16 cellular contexts compared by ENCODE assay signal in genomic region chr14:100191584-100192249, GRCh38. TPM values are rescaled to one million over a fixed set of nuclear protein-coding genes. Genes with fewer than 3 reads are reported as not detected.
DNase-seq lines count a peak whose midpoint lies in the region; ATAC-seq, FAIRE-seq and TF ChIP-seq lines count a peak whose summit lies in the region.
"Had no signal": no experiment of that assay in that cellular context is flagged by ENCODE, and none has a peak within 500 bp of the region (broad histone marks: within the 10 kb centered on the region; RNA-seq: fewer than 3 reads in every experiment).

No MANE protein-coding gene starts in this region.

- H3K9me1 ChIP-seq in keratinocyte (ENCODE audit: control insufficient read depth, extremely low read depth, insufficient read depth, low read length), result no peaks in the 10 kb centered on the region

- no peaks in the 10 kb centered on the region for H4K20me1 ChIP-seq in keratinocyte (ENCODE audit: control insufficient read depth, extremely low read depth, insufficient read depth, low read length)

- H3K4me1 ChIP-seq in keratinocyte (ENCODE audit: control insufficient read depth, extremely low read depth, insufficient read depth, low read length), result peaks cover 12% of the 10 kb centered on the region
- H3K4me1 ChIP-seq in stomach smooth muscle (ENCODE audit: control insufficient read depth, insufficient read depth, low read length), result peaks cover 13% of the 10 kb centered on the region

- H3K27me3 Mint-ChIP-seq in activated CD4-positive, alpha-beta T cell treated with anti-CD3 and anti-CD28 coated beads for 36 hours, result no peaks in the 10 kb centered on the region
- no peaks in the 10 kb centered on the region for H3K27me3 Mint-ChIP-seq in T-helper 17 cell
- H3K27me3 Mint-ChIP-seq: activated B cell treated with CpG ODN at 0.5 μM for 24 hours; activated naive CD4-positive, alpha-beta T cell treated with anti-CD3 and anti-CD28 coated beads, Interleukin-2, amount 50 U/mL, for 24 hours had no signal

- peak overlapping the region; percentile 95 for H2AFZ ChIP-seq in keratinocyte (ENCODE audit: control insufficient read depth, low read length)

- CTCF ChIA-PET in activated CD4-positive, alpha-beta T cell treated with anti-CD3 and anti-CD28 coated beads for 36 hours (lab: Charles Lee), result interaction anchor here (1.1 to 5.7 kb wide), 15 partner anchors 14 to 261 kb away, joined by 3 to 55 read pairs (median 16); partner anchors contain the start of gene EVL

- H3K9me3 ChIP-seq in T-helper 17 cell (ENCODE audit: control insufficient read depth, low read length, poor library complexity, severe bottlenecking) (no peaks in the 10 kb centered on the region), keratinocyte (ENCODE audit: control insufficient read depth, low read depth, low read length) (no peaks in the 10 kb centered on the region), stomach smooth muscle (ENCODE audit: control insufficient read depth in 2 of 2, low read length in 2 of 2) (no peaks in the 10 kb centered on the region)

- H3K27ac Mint-ChIP-seq in activated CD4-positive, alpha-beta T cell treated with anti-CD3 and anti-CD28 coated beads for 36 hours, result peak overlapping the region; percentile 78
- no peak overlapping the region for H3K27ac Mint-ChIP-seq in T-helper 17 cell

- no peaks in the 10 kb centered on the region for H3K79me2 ChIP-seq in keratinocyte (ENCODE audit: control insufficient read depth, insufficient read depth, low read length)

- H3K36me3 ChIP-seq in keratinocyte (ENCODE audit: control insufficient read depth in 2 of 2, extremely low read depth in 1 of 2, insufficient read depth in 2 of 2, low read length in 2 of 2), result no peaks in the 10 kb centered on the region
- no peaks in the 10 kb centered on the region for H3K36me3 ChIP-seq in stomach smooth muscle (ENCODE audit: control insufficient read depth in 2 of 2, insufficient read depth in 2 of 2, low read length in 2 of 2)

- TF ChIP-seq CTCF in keratinocyte (optimal IDR thresholded peaks at IDR 0.05 in 1 of 3, IDR thresholded peaks at IDR 0.05 in 1 of 3, conservative IDR thresholded peaks at IDR 0.05 in 1 of 3; ENCODE audit: extremely low read depth in 1 of 3, insufficient read depth in 2 of 3, low read length in 3 of 3), result no peak

- DNase-seq in activated CD4-positive, alpha-beta T cell treated with anti-CD3 and anti-CD28 coated beads for 36 hours, result no peak
- no peak for DNase-seq in activated CD4-positive, alpha-beta T cell treated with anti-CD3 and anti-CD28 coated beads, Interleukin-2, amount 50 U/mL, for 48 hours
- DNase-seq in T-helper 17 cell (no peak), keratinocyte (ENCODE audit: low read depth, low spot score) (no peak), substantia nigra (lab: John Stamatoyannopoulos, UW) (no peak), NCI-H446 (lab: John Stamatoyannopoulos, UW) (no peak)
- DNase-seq: activated B cell treated with CpG ODN at 0.5 μM for 24 hours; DMS153; effector CD4-positive, alpha-beta T cell; hippocampal formation; midbrain had no signal

- H3K4me3 ChIP-seq in keratinocyte (ENCODE audit: control insufficient read depth in 2 of 3, extremely low read depth in 1 of 3, insufficient read depth in 2 of 3, low read depth in 1 of 3, low read length in 3 of 3), result no peak overlapping the region
- no peak overlapping the region for H3K4me3 ChIP-seq in stomach smooth muscle (ENCODE audit: low read length in 2 of 2)

- peak overlapping the region; percentile 70 for H3K4me3 Mint-ChIP-seq in activated CD4-positive, alpha-beta T cell treated with anti-CD3 and anti-CD28 coated beads for 36 hours
- H3K4me3 Mint-ChIP-seq in T-helper 17 cell, result peak overlapping the region; percentile 36

- FAIRE-seq in keratinocyte (lab: Jason Lieb, UNC), result no peak
- FAIRE-seq: A204.1 had no signal

- no peak for ATAC-seq in activated CD4-positive, alpha-beta T cell treated with anti-CD3 and anti-CD28 coated beads for 36 hours
- ATAC-seq in T-helper 17 cell (no peak), GM19455 (IDR thresholded peaks at IDR 0.05; ENCODE audit: unreplicated experiment) (no peak)

- peak overlapping the region; percentile 87 for H3K4me2 ChIP-seq in keratinocyte (ENCODE audit: control insufficient read depth, extremely low read depth, insufficient read depth, low read depth, low read length)

- H3K4me1 Mint-ChIP-seq in activated CD4-positive, alpha-beta T cell treated with anti-CD3 and anti-CD28 coated beads for 36 hours, result peaks cover 13% of the 10 kb centered on the region
- H3K4me1 Mint-ChIP-seq in T-helper 17 cell, result peaks cover 11% of the 10 kb centered on the region

- dilution Hi-C loops in keratinocyte (cut with MboI; ENCODE audit: extremely low pct_ligation_motif_present, low sequenced_read_pairs), result no loop called here

- H3K36me3 Mint-ChIP-seq in activated CD4-positive, alpha-beta T cell treated with anti-CD3 and anti-CD28 coated beads for 36 hours (ENCODE audit: low read depth), result no peaks in the 10 kb centered on the region
- no peaks in the 10 kb centered on the region for H3K36me3 Mint-ChIP-seq in T-helper 17 cell (ENCODE audit: low read depth)
- H3K36me3 Mint-ChIP-seq: activated naive CD4-positive, alpha-beta T cell treated with anti-CD3 and anti-CD28 coated beads, Interleukin-2, amount 50 U/mL, for 24 hours had no signal

- H3K9ac ChIP-seq in keratinocyte (ENCODE audit: control insufficient read depth, extremely low read depth, insufficient read depth, low read length) (peak overlapping the region; percentile 82), stomach smooth muscle (ENCODE audit: low read length in 2 of 2) (peak overlapping the region; percentile 91 to 93)

- H3K27ac ChIP-seq in keratinocyte (ENCODE audit: control insufficient read depth, insufficient read depth, low read length) (no peak overlapping the region), stomach smooth muscle (ENCODE audit: low read length) (no peak overlapping the region), substantia nigra (ENCODE audit: low read depth, low read length, poor library complexity, severe bottlenecking) (no peak overlapping the region)

- intact Hi-C loops in activated CD4-positive, alpha-beta T cell treated with anti-CD3 and anti-CD28 coated beads for 36 hours (cut with DNase I, micrococcal nuclease), result loop anchor here (1.0 to 2.0 kb wide), 5 partner anchors 32 to 135 kb away; partner anchors contain the start of gene DEGS2 (in 1 of the 2)

- H3K27me3 ChIP-seq in keratinocyte (ENCODE audit: control insufficient read depth, extremely low read depth, insufficient read depth, low read length) (no peaks in the 10 kb centered on the region), stomach smooth muscle (ENCODE audit: control insufficient read depth in 1 of 2, insufficient read depth in 2 of 2, low read length in 2 of 2) (no peaks in the 10 kb centered on the region)

- POLR2A ChIA-PET in activated CD4-positive, alpha-beta T cell treated with anti-CD3 and anti-CD28 coated beads for 36 hours (lab: Charles Lee), result no interaction called here

- H3K9me3 Mint-ChIP-seq in activated CD4-positive, alpha-beta T cell treated with anti-CD3 and anti-CD28 coated beads for 36 hours (ENCODE audit: low read depth), result no peaks in the 10 kb centered on the region
- H3K9me3 Mint-ChIP-seq: activated B cell treated with CpG ODN at 0.5 μM for 24 hours; activated naive CD4-positive, alpha-beta T cell treated with anti-CD3 and anti-CD28 coated beads, Interleukin-2, amount 50 U/mL, for 24 hours had no signal

RNA-seq across cellular contexts. Expression of gene DEGS2, which starts 32.3 kb away (rescaled TPM):
- 1 to 10 TPM; 2.6 to 2.8 TPM for total RNA-seq in activated CD4-positive, alpha-beta T cell treated with anti-CD3 and anti-CD28 coated beads for 36 hours
- under 1 TPM in 1 of 2 donors, not detected in 1; 0.30 TPM for total RNA-seq in T-helper 17 cell
- polyA plus RNA-seq in keratinocyte, result 0.34 to 0.59 TPM (median 0.46 TPM) in 3 replicates
- 0.67 TPM for polyA plus RNA-seq in keratinocyte (2011; ENCODE audit: low read depth)
- 0.07 and 0.23 TPM in 2 replicates for polyA plus RNA-seq in keratinocyte (2011; cell fraction: cytosol; rRNA removed)
- polyA plus RNA-seq in keratinocyte (2011; cell fraction: nucleus; rRNA removed), result 0.46 and 0.84 TPM in 2 replicates
- 0.22 and 21.8 TPM in 2 replicates for polyA plus RNA-seq in keratinocyte (2012; ENCODE audit: low replicate concordance)
- 0.06 to 0.26 TPM in 2 of 3 replicates, not detected in the other for polyA minus RNA-seq in keratinocyte
- not detected for polyA minus RNA-seq in keratinocyte (2011; cell fraction: cytosol; rRNA and poly(A)+ RNA removed)
- 1.2 and 2.3 TPM in 2 replicates for polyA minus RNA-seq in keratinocyte (2011; cell fraction: nucleus; rRNA and poly(A)+ RNA removed)
- total RNA-seq: RPMI7951 had no signal

RNA-seq across cellular contexts. Expression of gene YY1, which starts 47.2 kb away (rescaled TPM):
- total RNA-seq in activated CD4-positive, alpha-beta T cell treated with anti-CD3 and anti-CD28 coated beads for 36 hours, result 100 to 1,000 TPM in 1 of 2 experiments, 10 to 100 TPM in 1; 99.7 to 104 TPM
- 10 to 100 TPM; 75.5 to 77.9 TPM for total RNA-seq in T-helper 17 cell
- polyA plus RNA-seq in keratinocyte, result 34.9 to 65.6 TPM (median 38.3 TPM) in 3 replicates
- 168 TPM for polyA plus RNA-seq in keratinocyte (2011; ENCODE audit: low read depth)
- polyA plus RNA-seq in keratinocyte (2011; cell fraction: cytosol; rRNA removed), result 36.2 and 61.6 TPM in 2 replicates
- polyA plus RNA-seq in keratinocyte (2011; cell fraction: nucleus; rRNA removed), result 39.4 and 52.3 TPM in 2 replicates
- polyA plus RNA-seq in keratinocyte (2012; ENCODE audit: low replicate concordance), result 42.1 and 62.3 TPM in 2 replicates
- polyA minus RNA-seq in keratinocyte, result 16.4 to 31.7 TPM (median 28.0 TPM) in 3 replicates
- 28.0 TPM for polyA minus RNA-seq in keratinocyte (2011; cell fraction: cytosol; rRNA and poly(A)+ RNA removed)
- polyA minus RNA-seq in keratinocyte (2011; cell fraction: nucleus; rRNA and poly(A)+ RNA removed), result 21.8 and 31.6 TPM in 2 replicates
